ENCODE assay signal across 9 cellular contexts in the genomic region with DNA sequence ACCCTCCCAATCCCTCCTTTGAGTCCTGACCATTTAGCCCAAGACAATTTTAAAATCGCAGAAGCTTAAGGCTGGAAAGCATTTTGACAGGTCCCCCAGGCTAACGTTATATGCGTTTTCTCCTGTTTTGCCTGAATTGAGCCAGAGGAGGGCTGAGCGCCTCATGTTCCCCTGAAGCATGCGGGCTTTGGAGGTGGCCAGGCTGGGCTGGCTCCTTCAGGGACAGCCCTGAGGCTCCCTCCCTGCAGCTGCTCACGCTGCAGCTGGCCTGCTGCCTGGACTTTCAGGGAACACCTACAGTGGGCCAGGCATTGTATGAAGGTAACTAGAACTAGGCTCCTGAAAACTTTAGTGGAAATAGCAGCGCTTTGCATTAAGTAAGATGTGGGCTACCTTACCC.
DNase-seq lines count a peak whose midpoint lies in the region; ATAC-seq and TF ChIP-seq lines count a peak whose summit lies in the region.
"Had no signal": no experiment of that assay in that cellular context is flagged by ENCODE, and none has a peak within 500 bp of the region (broad histone marks: within the 10 kb centered on the region; RNA-seq: fewer than 3 reads in every experiment).

No MANE protein-coding gene starts in this region.

- DNase-seq in Right ventricle myocardium inferior (ENCODE audit: missing footprints) (no peak), cardiac septum (ENCODE audit: low spot score) (no peak), astrocyte of the spinal cord (ENCODE audit: low read depth, low spot score) (peak; percentile 41), lower lobe of right lung (peak; percentile 59), upper lobe of right lung (no peak)
- DNase-seq in activated CD4-positive, alpha-beta T cell treated with anti-CD3 and anti-CD28 coated beads, Interleukin-2, amount 50 U/mL, for 4 hours, result no peak
- DNase-seq: activated T-cell treated with anti-CD3 and anti-CD28 coated beads, Interleukin-2, amount 50 U/mL, for 72 hours had no signal

- H3K27me3 ChIP-seq in lower lobe of right lung (ENCODE audit: low read depth) (no peaks in the 10 kb centered on the region), upper lobe of right lung (no peaks in the 10 kb centered on the region)

- H3K4me3 ChIP-seq in astrocyte of the spinal cord (ENCODE audit: low read depth, low read length) (no peak overlapping the region), lower lobe of right lung (no peak overlapping the region), upper lobe of right lung (no peak overlapping the region)

- ATAC-seq in Right ventricle myocardium inferior, result peak; percentile 46
- ATAC-seq in lower lobe of right lung, result peak; percentile 18 to 53
- ATAC-seq in upper lobe of right lung, result peak; percentile 39
- no peak for ATAC-seq in HG02885 (IDR thresholded peaks at IDR 0.05; ENCODE audit: poor library complexity, unreplicated experiment)
- ATAC-seq in HG03457 (IDR thresholded peaks at IDR 0.05; ENCODE audit: unreplicated experiment), result no peak
- ATAC-seq: activated T-cell treated with anti-CD3 and anti-CD28 coated beads, Interleukin-2, amount 50 U/mL, for 72 hours had no signal

- H3K9me3 ChIP-seq in lower lobe of right lung (no peaks in the 10 kb centered on the region), upper lobe of right lung (no peaks in the 10 kb centered on the region)

- H3K4me1 ChIP-seq in lower lobe of right lung, result peaks cover 33% of the 10 kb centered on the region
- peaks cover 18% of the 10 kb centered on the region for H3K4me1 ChIP-seq in upper lobe of right lung

- TF ChIP-seq CTCF in astrocyte of the spinal cord (IDR thresholded peaks at IDR 0.05; ENCODE audit: low read depth, low read length), result no peak
- TF ChIP-seq CTCF in lower lobe of right lung (IDR thresholded peaks at IDR 0.05), result no peak
- no peak for TF ChIP-seq CTCF in upper lobe of right lung (IDR thresholded peaks at IDR 0.05)

- in situ Hi-C loops in astrocyte of the spinal cord (cut with HindIII; ENCODE audit: low sequenced_read_pairs), result no loop called here

- intact Hi-C loops in Right ventricle myocardium inferior (cut with DNase I), result loop anchor here (5.0 to 10.0 kb wide), 2 partner anchors 62 to 234 kb away; no protein-coding TSS in a partner anchor
- intact Hi-C loops in cardiac septum (cut with DNase I), result no loop called here
- intact Hi-C loops in lower lobe of right lung (cut with DNase I), result no loop called here
- intact Hi-C loops in upper lobe of right lung (cut with DNase I), result no loop called here

- no peaks in the 10 kb centered on the region for H3K36me3 ChIP-seq in lower lobe of right lung
- no peaks in the 10 kb centered on the region for H3K36me3 ChIP-seq in upper lobe of right lung

- H3K27ac ChIP-seq in lower lobe of right lung (no peak overlapping the region), upper lobe of right lung (no peak overlapping the region)

Comparison
In these comparisons a context has a peak if more than half of its experiments do, and no peak if none do; other contexts are left out.
1. ATAC-seq: peak in Right ventricle myocardium inferior (single experiment), lower lobe of right lung (2 of 2) and upper lobe of right lung (single experiment); none in HG02885 (single experiment) and HG03457 (single experiment).
2. DNase-seq: peak in astrocyte of the spinal cord (single experiment) and lower lobe of right lung (single experiment); none in Right ventricle myocardium inferior (single experiment), cardiac septum (single experiment), upper lobe of right lung (single experiment) and activated CD4-positive, alpha-beta T cell treated with anti-CD3 and anti-CD28 coated beads, Interleukin-2, amount 50 U/mL, for 4 hours (0 of 2).